In genomic region chr13:79407349-79407979, GRCh38 we compare ENCODE assay signal across 10 cellular contexts. TPM values are rescaled to one million over a fixed set of nuclear protein-coding genes. Genes with fewer than 3 reads are reported as not detected.
DNase-seq lines count a peak whose midpoint lies in the region; ATAC-seq, FAIRE-seq and TF ChIP-seq lines count a peak whose summit lies in the region.
"Had no signal": no experiment of that assay in that cellular context is flagged by ENCODE, and none has a peak within 500 bp of the region (broad histone marks: within the 10 kb centered on the region; RNA-seq: fewer than 3 reads in every experiment).

No MANE protein-coding gene starts in this region.

- H3K18ac ChIP-seq in H1 (ENCODE audit: extremely low read depth, low read length): no peak overlapping the region

- no peak overlapping the region for H4K5ac ChIP-seq in H1 (ENCODE audit: insufficient read length, low read depth, low read length)

- TF ChIP-seq CTCF in H1 (IDR thresholded peaks at IDR 0.05; ENCODE audit: control extremely low read depth in 1 of 3, insufficient read depth in 1 of 3, low read depth in 1 of 3, low read length in 3 of 3) (no peak), gastrocnemius medialis (IDR thresholded peaks at IDR 0.05 in 4 of 5, conservative IDR thresholded peaks at IDR 0.05 in 1 of 5) (no peak)

- H3K27me3 Mint-ChIP-seq in activated CD8-positive, alpha-beta memory T cell treated with anti-CD3 and anti-CD28 coated beads, Interleukin-2, amount 10 ng/mL, durations not matched to agents 7 days and 5 days: no peaks in the 10 kb centered on the region

- H4K8ac ChIP-seq in H1 (ENCODE audit: extremely low read depth, insufficient read depth, low read length): no peak overlapping the region

- peaks cover 7% of the 10 kb centered on the region for H3K23me2 ChIP-seq in H1 (ENCODE audit: low read depth, low read length)

- H3K27ac ChIP-seq in H1 (ENCODE audit: low read depth, low read length) (no peak overlapping the region), gastrocnemius medialis (peak overlapping the region in 3 of 4 donors; percentile 95 to 98 (median 98))

- H3K4me3 ChIP-seq in H1 (ENCODE audit: extremely low read depth in 1 of 4, insufficient read depth in 2 of 4, low read depth in 3 of 4, low read length in 4 of 4) (peak overlapping the region in 2 of 4 experiments; percentile 97 to 99; a peak in 3 of 8 replicates), gastrocnemius medialis (peak overlapping the region; percentile 87 to 96 (median 94))

- no peak overlapping the region for H2BK20ac ChIP-seq in H1 (ENCODE audit: low read length)

- peak overlapping the region; percentile 68 to 98 for H3K4me2 ChIP-seq in H1 (ENCODE audit: insufficient read depth in 1 of 2, low read depth in 2 of 2, low read length in 2 of 2)

- CTCF ChIA-PET in activated CD8-positive, alpha-beta memory T cell treated with anti-CD3 and anti-CD28 coated beads, Interleukin-2, amount 10 ng/mL, durations not matched to agents 7 days and 5 days (lab: Charles Lee): interaction anchor here (0.8 to 1.3 kb wide), 4 partner anchors 17 to 134 kb away, joined by 3 to 9 read pairs (median 3); no protein-coding TSS in a partner anchor
- CTCF ChIA-PET in H1 (lab: Charles Lee; ENCODE audit: partially characterized antibody): no interaction called here

- no peak for DNase-seq in activated CD8-positive, alpha-beta memory T cell treated with anti-CD3 and anti-CD28 coated beads, Interleukin-2, amount 10 ng/mL, durations not matched to agents 7 days and 5 days
- DNase-seq in activated CD8-positive, alpha-beta memory T cell treated with anti-CD3 and anti-CD28 coated beads for 24 hours: no peak
- DNase-seq in NCI-H69 (lab: John Stamatoyannopoulos, UW) (peak; percentile 13), H1 (ENCODE audit: low read depth in 1 of 2, low spot score in 2 of 2) (no peak), gastrocnemius medialis (no peak), NCI-H1105 treated with DMSO at 0.1 percent for 48 hours (lab: John Stamatoyannopoulos, UW) (no peak)
- DNase-seq: DMS153 had no signal

- ATAC-seq in activated CD8-positive, alpha-beta memory T cell treated with anti-CD3 and anti-CD28 coated beads, Interleukin-2, amount 10 ng/mL, durations not matched to agents 7 days and 5 days: no peak
- ATAC-seq in gastrocnemius medialis: no peak
- ATAC-seq in HG02973 (IDR thresholded peaks at IDR 0.05; ENCODE audit: unreplicated experiment): no peak
- no peak for ATAC-seq in HG03442 (IDR thresholded peaks at IDR 0.05; ENCODE audit: unreplicated experiment)

- TF ChIP-seq POLR2A in H1 (IDR thresholded peaks at IDR 0.05; ENCODE audit: control extremely low read depth in 1 of 2, low read depth in 2 of 2, low read length in 2 of 2) (no peak), gastrocnemius medialis (IDR thresholded peaks at IDR 0.05) (no peak)

- H4K20me1 ChIP-seq in H1 (replicated peaks in 1 of 2; ENCODE audit: control insufficient read depth in 1 of 2, insufficient read depth in 2 of 2, low read length in 2 of 2): peaks cover 5 to 9% of the 10 kb centered on the region in 2 experiments

- H2BK5ac ChIP-seq in H1 (ENCODE audit: low read depth, low read length): no peak overlapping the region

- H3K79me1 ChIP-seq in H1 (ENCODE audit: low read depth, low read length): no peaks in the 10 kb centered on the region

- peak overlapping the region; percentile 21 for H3K56ac ChIP-seq in H1 (replicated peaks; ENCODE audit: insufficient read length, low read depth, low read length)

- H3K27me3 ChIP-seq in H1 (replicated peaks in 1 of 4; ENCODE audit: control insufficient read depth in 3 of 4, extremely low read depth in 1 of 4, insufficient read depth in 3 of 4, low read length in 3 of 4): no peaks in the 10 kb centered on the region
- H3K27me3 ChIP-seq in gastrocnemius medialis: no peaks in the 10 kb centered on the region

- peak overlapping the region; percentile 96 for H3K27ac Mint-ChIP-seq in activated CD8-positive, alpha-beta memory T cell treated with anti-CD3 and anti-CD28 coated beads, Interleukin-2, amount 10 ng/mL, durations not matched to agents 7 days and 5 days

- peaks cover 28% of the 10 kb centered on the region for H3K4me1 Mint-ChIP-seq in activated CD8-positive, alpha-beta memory T cell treated with anti-CD3 and anti-CD28 coated beads, Interleukin-2, amount 10 ng/mL, durations not matched to agents 7 days and 5 days

- H3K14ac ChIP-seq in H1 (ENCODE audit: insufficient read length): no peak overlapping the region

- no peaks in the 10 kb centered on the region for H3K9me3 Mint-ChIP-seq in activated CD8-positive, alpha-beta memory T cell treated with anti-CD3 and anti-CD28 coated beads, Interleukin-2, amount 10 ng/mL, durations not matched to agents 7 days and 5 days (ENCODE audit: low read depth)

- no peak overlapping the region for H2AK5ac ChIP-seq in H1 (ENCODE audit: low read depth, low read length)

- H3K23ac ChIP-seq in H1 (ENCODE audit: insufficient read length): no peak overlapping the region

- H2BK15ac ChIP-seq in H1 (ENCODE audit: low read length): no peak overlapping the region

- H3K9me3 ChIP-seq in H1 (ENCODE audit: insufficient read depth in 2 of 2, low read depth in 1 of 2, low read length in 1 of 2): no peaks in the 10 kb centered on the region
- no peaks in the 10 kb centered on the region for H3K9me3 ChIP-seq in gastrocnemius medialis

- no peak for TF ChIP-seq EP300 in H1 (IDR thresholded peaks at IDR 0.05; ENCODE audit: borderline replicate concordance in 1 of 2, low read depth in 2 of 2, low read length in 2 of 2)

- H3K4ac ChIP-seq in H1 (replicated peaks; ENCODE audit: insufficient read length, low read depth, low read length): no peak overlapping the region

- H2BK12ac ChIP-seq in H1 (ENCODE audit: low read depth, low read length): no peak overlapping the region

- FAIRE-seq in H1 (lab: Jason Lieb, UNC): no peak
- FAIRE-seq: bronchial epithelial cell had no signal

- in situ Hi-C loops in gastrocnemius medialis (cut with MboI; ENCODE audit: low sequenced_read_pairs in 4 of 4): loop anchor here in 2 of 4 donors (25.0 kb wide), 1 partner anchor 930 kb away; the partner anchor contains the start of gene SPRY2 (in 2 of the 2)

- TF ChIP-seq RAD21 in H1 (IDR thresholded peaks at IDR 0.05 in 1 of 2, conservative IDR thresholded peaks at IDR 0.05 in 1 of 2; ENCODE audit: low read depth in 2 of 2, low read length in 2 of 2): no peak

- POLR2A ChIA-PET in H1 (lab: Charles Lee; ENCODE audit: partially characterized antibody): interaction anchor here (1.0 to 1.3 kb wide), 3 partner anchors 14 to 74 kb away, joined by 3 to 4 read pairs (median 3); partner anchors contain the start of gene NDFIP2

- H3K4me3 Mint-ChIP-seq in activated CD8-positive, alpha-beta memory T cell treated with anti-CD3 and anti-CD28 coated beads, Interleukin-2, amount 10 ng/mL, durations not matched to agents 7 days and 5 days: peak overlapping the region; percentile 30

- H3K36me3 ChIP-seq in H1 (ENCODE audit: control insufficient read depth in 2 of 4, insufficient read depth in 4 of 4, low read length in 3 of 4) (no peaks in the 10 kb centered on the region), gastrocnemius medialis (no peaks in the 10 kb centered on the region)

- H2AFZ ChIP-seq in H1 (ENCODE audit: low read length): no peak overlapping the region

- no peak overlapping the region for H2BK120ac ChIP-seq in H1 (replicated peaks; ENCODE audit: low read depth, low read length)

- H3K9ac ChIP-seq in H1 (replicated peaks in 1 of 4; ENCODE audit: extremely low read depth in 1 of 4, low read depth in 3 of 4, low read length in 3 of 4): no peak overlapping the region

- H3K4me1 ChIP-seq in H1 (replicated peaks in 1 of 4; ENCODE audit: control insufficient read depth in 3 of 4, insufficient read depth in 4 of 4, low read length in 3 of 4) (peaks cover 0 to 9% (median 2%) of the 10 kb centered on the region in 4 experiments; a peak in 4 of 7 replicates), gastrocnemius medialis (peaks cover 37 to 41% of the 10 kb centered on the region in 2 donors)

- H3K36me3 Mint-ChIP-seq in activated CD8-positive, alpha-beta memory T cell treated with anti-CD3 and anti-CD28 coated beads, Interleukin-2, amount 10 ng/mL, durations not matched to agents 7 days and 5 days: peaks cover 7% of the 10 kb centered on the region

- peaks cover 25 to 48% of the 10 kb centered on the region in 2 experiments for H3K79me2 ChIP-seq in H1 (ENCODE audit: control insufficient read depth in 1 of 2, insufficient read depth in 2 of 2, low read length in 2 of 2)

- H4K91ac ChIP-seq in H1 (replicated peaks; ENCODE audit: insufficient read length, low read length): no peak overlapping the region

- intact Hi-C loops in gastrocnemius medialis (cut with DNase I; ENCODE audit: low total_unique reads): loop anchor here (5.0 to 10.0 kb wide), 3 partner anchors 75 to 935 kb away; partner anchors contain the start of genes NDFIP2 and SPRY2

- WGBS in H1 (ENCODE audit: extremely low coverage in 1 of 2, insufficient coverage in 1 of 2, insufficient read length in 1 of 2, insufficient replicate concordance in 2 of 2, low coverage in 1 of 2, low lambda C conversion rate in 2 of 2, missing lambda C conversion rate in 1 of 2), 2 experiments: 95% methylated on average over 4 of the region's 4 CpGs; no CpG with 5 or more reads in 1 of the 2 experiments

TF ChIP-seq in H1, 55 proteins besides CTCF, POLR2A, EP300 and RAD21 (continues in another document):
- TF ChIP-seq SIN3A (conservative IDR thresholded peaks at IDR 0.05 in 1 of 2, IDR thresholded peaks at IDR 0.05 in 1 of 2; ENCODE audit: low read depth in 1 of 2, low read length in 2 of 2) (no peak), RXRA (IDR thresholded peaks at IDR 0.05; ENCODE audit: insufficient read depth, low read depth, low read length) (no peak), RNF2 (IDR thresholded peaks at IDR 0.05; ENCODE audit: borderline replicate concordance, low read depth, low read length, missing control alignments, poor library complexity, severe bottlenecking) (no peak), SIX5 (IDR thresholded peaks at IDR 0.05; ENCODE audit: low read depth, low read length) (no peak), TAF7 (optimal IDR thresholded peaks at IDR 0.05; ENCODE audit: borderline replicate concordance, low read depth, low read length) (no peak), BCL11A (IDR thresholded peaks at IDR 0.05; ENCODE audit: low read depth in 2 of 2, low read length in 2 of 2) (no peak)

RNA-seq across cellular contexts. Expression of gene RBM26, which starts 1.4 kb away (rescaled TPM):
- total RNA-seq in activated CD8-positive, alpha-beta memory T cell treated with anti-CD3 and anti-CD28 coated beads, Interleukin-2, amount 10 ng/mL, durations not matched to agents 7 days and 5 days: 10 to 100 TPM; 65.2 to 66.0 TPM
- 64.3 and 65.5 TPM in 2 replicates for total RNA-seq in H1 (2021; fragmentation: NEBNext Ultra II Directional; extraction: Animal tissue kit (Norgen Biotek cat#: 25700))
- 15.0 and 20.3 TPM in 2 replicates for polyA plus RNA-seq in H1 (2011; rRNA removed)
- polyA plus RNA-seq in H1 (2011; cell fraction: cytosol; rRNA removed): 24.5 TPM
- 30.2 TPM for polyA plus RNA-seq in H1 (2011; cell fraction: nucleus; rRNA removed)
- 23.4 to 44.0 TPM (median 28.1 TPM) in 4 replicates for polyA plus RNA-seq in H1 (2012, experiment 1 of 2)
- 2.5 TPM for polyA plus RNA-seq in H1 (2012, experiment 2 of 2)
- 50.5 TPM for polyA plus RNA-seq in H1 (2013, experiment 1 of 2)
- polyA plus RNA-seq in H1 (2013, experiment 2 of 2): 41.9 TPM
- polyA minus RNA-seq in H1 (2011; rRNA and poly(A)+ RNA removed): 34.8 and 35.5 TPM in 2 replicates
- polyA minus RNA-seq in H1 (2011; cell fraction: cytosol; rRNA and poly(A)+ RNA removed): 21.1 TPM
- 92.9 TPM for polyA minus RNA-seq in H1 (2011; cell fraction: nucleus; rRNA and poly(A)+ RNA removed)
- total RNA-seq in gastrocnemius medialis: 10 to 100 TPM; 14.9 to 44.8 (median 23.1) TPM
